Comparison of ENCODE assay signal across 10 cellular contexts in genomic region chr16:75065149-75065807, GRCh38. TPM values are rescaled to one million over a fixed set of nuclear protein-coding genes. Genes with fewer than 3 reads are reported as not detected.
DNase-seq lines count a peak whose midpoint lies in the region; ATAC-seq and TF ChIP-seq lines count a peak whose summit lies in the region.
"Had no signal": no experiment of that assay in that cellular context is flagged by ENCODE, and none has a peak within 500 bp of the region (broad histone marks: within the 10 kb centered on the region; RNA-seq: fewer than 3 reads in every experiment).

No MANE protein-coding gene starts in this region.

- H3K36me3 ChIP-seq in trophoblast cell (ENCODE audit: control insufficient read depth in 1 of 2, insufficient read depth in 2 of 2, low read length in 2 of 2), result no peaks in the 10 kb centered on the region
- no peaks in the 10 kb centered on the region for H3K36me3 ChIP-seq in MM.1S (replicated peaks; ENCODE audit: insufficient read depth, low read length)
- peaks cover 0 to 3% of the 10 kb centered on the region in 2 experiments for H3K36me3 ChIP-seq in SK-N-SH (replicated peaks in 1 of 2; ENCODE audit: control insufficient read depth in 1 of 2, insufficient read depth in 2 of 2, low read length in 1 of 2)

- no peak overlapping the region for H2BK120ac ChIP-seq in trophoblast cell (ENCODE audit: insufficient read depth, low read length, poor library complexity)

- peaks cover 13% of the 10 kb centered on the region for H3K79me2 ChIP-seq in trophoblast cell (ENCODE audit: control insufficient read depth, insufficient read depth, low read length, poor library complexity)
- H3K79me2 ChIP-seq in MM.1S (ENCODE audit: low read length), result no peaks in the 10 kb centered on the region
- peaks cover 92% of the 10 kb centered on the region for H3K79me2 ChIP-seq in SK-N-SH (ENCODE audit: insufficient read depth)

- POLR2A ChIA-PET in CD4-positive, alpha-beta T cell (lab: Charles Lee), result interaction anchor here (0.9 to 4.3 kb wide), 7 partner anchors 7 to 81 kb away, joined by 3 to 26 read pairs (median 4); partner anchors contain the start of gene WDR59
- POLR2A ChIA-PET in SK-N-SH (lab: Yijun Ruan, JAX), result no interaction called here

- CTCF ChIA-PET in CD4-positive, alpha-beta T cell (lab: Charles Lee), result interaction anchor here (0.5 to 2.7 kb wide), 2 partner anchors 46 to 452 kb away, joined by 3 to 10 read pairs; no protein-coding TSS in a partner anchor
- CTCF ChIA-PET in SK-N-SH (lab: Yijun Ruan, JAX), result interaction anchor here (0.7 to 1.6 kb wide), 2 partner anchors 15 to 46 kb away, joined by 3 read pairs; no protein-coding TSS in a partner anchor

- peak overlapping the region; percentile 31 for H3K14ac ChIP-seq in trophoblast cell (ENCODE audit: low read length)

- H3K4me2 ChIP-seq in trophoblast cell (ENCODE audit: low read length), result no peak overlapping the region
- no peak overlapping the region for H3K4me2 ChIP-seq in MM.1S (ENCODE audit: low read depth, low read length)
- no peak overlapping the region for H3K4me2 ChIP-seq in SK-N-SH
- H3K4me2 ChIP-seq: KMS-11 had no signal

- H3K4me3 ChIP-seq in trophoblast cell (ENCODE audit: low read depth, low read length) (no peak overlapping the region), MM.1S (ENCODE audit: low read length) (no peak overlapping the region), SK-N-SH (ENCODE audit: low read depth in 2 of 2, low read length in 1 of 2) (no peak overlapping the region)

- no peak overlapping the region for H3K9ac ChIP-seq in trophoblast cell (ENCODE audit: low read length)
- H3K9ac ChIP-seq in MM.1S (ENCODE audit: low read length), result no peak overlapping the region
- no peak overlapping the region for H3K9ac ChIP-seq in SK-N-SH
- H3K9ac ChIP-seq: KMS-11 had no signal

- peak overlapping the region; percentile 84 for H3K27ac Mint-ChIP-seq in CD4-positive, alpha-beta T cell
- peak overlapping the region; percentile 11 to 72 for H3K27ac Mint-ChIP-seq in activated naive CD4-positive, alpha-beta T cell treated with anti-CD3 and anti-CD28 coated beads, Interleukin-2, amount 50 U/mL, for 72 hours

- TF ChIP-seq RAD21 in SK-N-SH (IDR thresholded peaks at IDR 0.05; ENCODE audit: low read length), result no peak

- TF ChIP-seq CTCF in CD4-positive, alpha-beta T cell (IDR thresholded peaks at IDR 0.05), result no peak
- TF ChIP-seq CTCF in MM.1S (IDR thresholded peaks at IDR 0.05; ENCODE audit: low read length) (no peak), SK-N-SH (IDR thresholded peaks at IDR 0.05) (no peak)

- H3K36me3 Mint-ChIP-seq in CD4-positive, alpha-beta T cell (ENCODE audit: low read depth), result no peaks in the 10 kb centered on the region
- peaks cover 0 to 19% of the 10 kb centered on the region in 2 donors for H3K36me3 Mint-ChIP-seq in activated naive CD4-positive, alpha-beta T cell treated with anti-CD3 and anti-CD28 coated beads, Interleukin-2, amount 50 U/mL, for 72 hours
- H3K36me3 Mint-ChIP-seq: CD4-positive, CD25-positive, alpha-beta regulatory T cell had no signal

- peak; percentile 83 for ATAC-seq in CD4-positive, alpha-beta T cell (ENCODE audit: poor library complexity)
- peak; percentile 67 to 81 for ATAC-seq in activated naive CD4-positive, alpha-beta T cell treated with anti-CD3 and anti-CD28 coated beads, Interleukin-2, amount 50 U/mL, for 72 hours
- no peak for ATAC-seq in GM21360 (IDR thresholded peaks at IDR 0.05; ENCODE audit: unreplicated experiment)

- H4K20me1 ChIP-seq in MM.1S (ENCODE audit: insufficient read depth, low read length) (no peaks in the 10 kb centered on the region), SK-N-SH (ENCODE audit: insufficient read depth) (peaks cover 56% of the 10 kb centered on the region)

- no peaks in the 10 kb centered on the region for H3K9me3 ChIP-seq in CD4-positive, alpha-beta T cell (ENCODE audit: control insufficient read depth, low read length)
- H3K9me3 ChIP-seq in trophoblast cell (ENCODE audit: insufficient read depth, low read depth, low read length), result no peaks in the 10 kb centered on the region
- H3K9me3 ChIP-seq in MM.1S (replicated peaks; ENCODE audit: insufficient read depth, low read length), result no peaks in the 10 kb centered on the region
- no peaks in the 10 kb centered on the region for H3K9me3 ChIP-seq in SK-N-SH

- 100% methylated on average over 2 of the region's 13 CpGs for WGBS in trophoblast cell (ENCODE audit: extremely low coverage, insufficient coverage, insufficient read length)
- WGBS in SK-N-SH (ENCODE audit: low lambda C conversion rate), result 88% methylated on average over 13 of the region's 13 CpGs

- H4K91ac ChIP-seq in trophoblast cell (ENCODE audit: low read depth, low read length), result no peak overlapping the region

- no peak overlapping the region for H3K27ac ChIP-seq in CD4-positive, alpha-beta T cell (ENCODE audit: low read depth, low read length)
- no peak overlapping the region for H3K27ac ChIP-seq in trophoblast cell (ENCODE audit: low read depth, low read length)
- H3K27ac ChIP-seq in MM.1S (ENCODE audit: low read length), result no peak overlapping the region
- H3K27ac ChIP-seq in SK-N-SH (ENCODE audit: low read depth in 2 of 2, low read length in 1 of 2), result no peak overlapping the region
- H3K27ac ChIP-seq: KMS-11 had no signal

- no peak overlapping the region for H3K18ac ChIP-seq in trophoblast cell (ENCODE audit: low read length)

- H2BK12ac ChIP-seq in trophoblast cell (ENCODE audit: low read length), result no peak overlapping the region

- H3F3A ChIP-seq in MM.1S (ENCODE audit: insufficient read depth, low read length) (no peaks in the 10 kb centered on the region), SK-N-SH (replicated peaks; ENCODE audit: insufficient read depth) (no peaks in the 10 kb centered on the region)

- H3K4me3 Mint-ChIP-seq in CD4-positive, alpha-beta T cell, result peak overlapping the region; percentile 72

- H2BK5ac ChIP-seq in trophoblast cell (ENCODE audit: low read depth, low read length, poor library complexity), result no peak overlapping the region

- H4K8ac ChIP-seq in trophoblast cell (ENCODE audit: low read depth, low read length), result no peak overlapping the region

- DNase-seq in CD4-positive, alpha-beta T cell, result peak in 8 of 10 experiments; percentile 14 to 50 (median 26)
- DNase-seq in NCI-H69 (lab: John Stamatoyannopoulos, UW) (peak; percentile 3), trophoblast cell (no peak), RKO (ENCODE audit: low spot score) (no peak), MM.1S (no peak), SK-N-SH (no peak)
- DNase-seq in activated naive CD4-positive, alpha-beta T cell treated with anti-CD3 and anti-CD28 coated beads, Interleukin-2, amount 50 U/mL, for 72 hours (ENCODE audit: low spot score in 2 of 2), result peak in 1 of 2 donors; percentile 12
- DNase-seq: CD4-positive, CD25-positive, alpha-beta regulatory T cell had no signal

- H3K9me3 Mint-ChIP-seq in CD4-positive, alpha-beta T cell, result no peaks in the 10 kb centered on the region
- H3K9me3 Mint-ChIP-seq in activated naive CD4-positive, alpha-beta T cell treated with anti-CD3 and anti-CD28 coated beads, Interleukin-2, amount 50 U/mL, for 72 hours, result peaks cover 0 to 5% of the 10 kb centered on the region in 2 donors

- peaks cover 14% of the 10 kb centered on the region for H3K79me1 ChIP-seq in trophoblast cell (ENCODE audit: low read length)

- no peak overlapping the region for H3K23ac ChIP-seq in trophoblast cell (ENCODE audit: low read length)

- no peak overlapping the region for H4K12ac ChIP-seq in trophoblast cell (ENCODE audit: low read depth, low read length)

- H2AFZ ChIP-seq in trophoblast cell (ENCODE audit: insufficient read depth, low read length, poor library complexity) (no peak overlapping the region), MM.1S (ENCODE audit: low read length) (no peak overlapping the region), SK-N-SH (ENCODE audit: low read depth) (no peak overlapping the region)

- H3K4me1 Mint-ChIP-seq in CD4-positive, alpha-beta T cell (ENCODE audit: low read depth), result peaks cover 73% of the 10 kb centered on the region

- H2AK5ac ChIP-seq in trophoblast cell (ENCODE audit: low read length), result no peak overlapping the region

- intact Hi-C loops in CD4-positive, alpha-beta T cell (cut with DNase I, micrococcal nuclease), result no loop called here

- no peaks in the 10 kb centered on the region for H3K27me3 ChIP-seq in CD4-positive, alpha-beta T cell (ENCODE audit: control insufficient read depth, insufficient read depth, low read length)
- no peaks in the 10 kb centered on the region for H3K27me3 ChIP-seq in trophoblast cell (ENCODE audit: insufficient read depth, low read length)
- H3K27me3 ChIP-seq in MM.1S (replicated peaks; ENCODE audit: insufficient read depth, low read length), result no peaks in the 10 kb centered on the region
- no peaks in the 10 kb centered on the region for H3K27me3 ChIP-seq in SK-N-SH (ENCODE audit: insufficient read depth)

- no peak for TF ChIP-seq EP300 in SK-N-SH (IDR thresholded peaks at IDR 0.05; ENCODE audit: borderline replicate concordance in 1 of 2, low read depth in 1 of 2, low read length in 1 of 2)

- peaks cover 26 to 28% of the 10 kb centered on the region in 2 experiments for H3K4me1 ChIP-seq in trophoblast cell (ENCODE audit: control insufficient read depth in 1 of 2, insufficient read depth in 2 of 2, low read length in 2 of 2)
- no peaks in the 10 kb centered on the region for H3K4me1 ChIP-seq in MM.1S (ENCODE audit: low read length)
- H3K4me1 ChIP-seq in SK-N-SH (ENCODE audit: control insufficient read depth in 1 of 2, insufficient read depth in 2 of 2, low read depth in 1 of 2, low read length in 1 of 2), result peaks cover 7 to 26% of the 10 kb centered on the region in 2 experiments; a peak in 2 of 4 replicates

- no peaks in the 10 kb centered on the region for H3K27me3 Mint-ChIP-seq in CD4-positive, alpha-beta T cell

- H3K9me2 ChIP-seq in MM.1S (replicated peaks; ENCODE audit: insufficient read depth, low read length) (no peaks in the 10 kb centered on the region), SK-N-SH (no peaks in the 10 kb centered on the region)

- peak overlapping the region; percentile 65 for H3K4ac ChIP-seq in trophoblast cell (ENCODE audit: low read depth, low read length)

TF ChIP-seq in SK-N-SH, 30 proteins besides CTCF, POLR2A, EP300 and RAD21 (continues in another document):
- TF ChIP-seq JUND (IDR thresholded peaks at IDR 0.05), result no peak
- no peak for TF ChIP-seq FOSL2 (IDR thresholded peaks at IDR 0.05; ENCODE audit: borderline replicate concordance, low read depth)
- TF ChIP-seq GABPA (IDR thresholded peaks at IDR 0.05; ENCODE audit: low read depth), result no peak

RNA-seq across cellular contexts. Expression of gene LDHD, which starts 51.3 kb away (rescaled TPM):
- not detected for total RNA-seq in CD4-positive, alpha-beta T cell
- total RNA-seq in activated naive CD4-positive, alpha-beta T cell treated with anti-CD3 and anti-CD28 coated beads, Interleukin-2, amount 50 U/mL, for 72 hours, result under 1 TPM; 0.64 to 0.82 TPM
- polyA plus RNA-seq in trophoblast cell (2013), result 0.08 and 0.15 TPM in 2 replicates
- polyA plus RNA-seq in SK-N-SH (2012; rRNA removed), result 0.53 and 0.70 TPM in 2 replicates
- polyA plus RNA-seq in SK-N-SH (2012; cell fraction: cytosol; rRNA removed), result 0.15 and 0.25 TPM in 2 replicates
- polyA plus RNA-seq in SK-N-SH (2012; cell fraction: nucleus; rRNA removed), result 1.4 TPM in 2 replicates
- total RNA-seq: CD4-positive, CD25-positive, alpha-beta regulatory T cell had no signal

Comparison
In these comparisons a context has a peak if more than half of its experiments do, and no peak if none do; other contexts are left out.
1. DNase-seq: peak in CD4-positive, alpha-beta T cell (8 of 10) and NCI-H69 (single experiment); none in trophoblast cell (0 of 2), RKO (single experiment), MM.1S (single experiment) and SK-N-SH (single experiment).